8 cellular contexts compared by ENCODE assay signal in genomic region chr11:118530683-118531596, GRCh38. TPM values are rescaled to one million over a fixed set of nuclear protein-coding genes. Genes with fewer than 3 reads are reported as not detected.
A peak's percentile ranks its signal among the peaks of the same experiment; 100 is the strongest.
DNase-seq lines count a peak whose midpoint lies in the region; ATAC-seq, FAIRE-seq and TF ChIP-seq lines count a peak whose summit lies in the region.

TSS of gene TMEM25 (plus strand) at chr11:118531192. CDS start at chr11:118531802, 610 bp downstream.

- POLR2A ChIA-PET in Panc1 (lab: Charles Lee): no interaction called here

- peaks cover 2% of the 10 kb centered on the region for H3K9me3 Mint-ChIP-seq in neural progenitor cell
- H3K9me3 Mint-ChIP-seq in stimulated activated naive CD8-positive, alpha-beta T cell treated with anti-CD3 and anti-CD28 coated beads, Interleukin-15, amount 100 ng/mL, for 72 hours: no peaks in the 10 kb centered on the region

- H3K36me3 ChIP-seq in Panc1 (ENCODE audit: control insufficient read depth, insufficient read depth, low read length) (no peaks in the 10 kb centered on the region), neural progenitor cell (no peaks in the 10 kb centered on the region)

- H3K9me3 ChIP-seq in Panc1 (ENCODE audit: control insufficient read depth, insufficient read depth, low read depth, low read length) (no peaks in the 10 kb centered on the region), neural progenitor cell (ENCODE audit: low read depth) (no peaks in the 10 kb centered on the region)

- H3K27me3 ChIP-seq in Panc1 (ENCODE audit: control insufficient read depth, insufficient read depth, low read length) (no peaks in the 10 kb centered on the region), neural progenitor cell (no peaks in the 10 kb centered on the region)

- ATAC-seq in HG03175 (IDR thresholded peaks at IDR 0.05; ENCODE audit: unreplicated experiment) (peak; percentile 68), Panc1 (peak; percentile 76)
- ATAC-seq in stimulated activated naive CD8-positive, alpha-beta T cell treated with anti-CD3 and anti-CD28 coated beads, Interleukin-15, amount 100 ng/mL, for 72 hours: peak; percentile 92

- H3K79me2 ChIP-seq in neural progenitor cell (ENCODE audit: low read depth): peaks cover 11% of the 10 kb centered on the region

- peaks cover 29% of the 10 kb centered on the region for H3K4me1 Mint-ChIP-seq in neural progenitor cell
- H3K4me1 Mint-ChIP-seq in stimulated activated naive CD8-positive, alpha-beta T cell treated with anti-CD3 and anti-CD28 coated beads, Interleukin-15, amount 100 ng/mL, for 72 hours: peaks cover 41% of the 10 kb centered on the region

- peak; percentile 55 to 83 for DNase-seq in NCI-H2081 (lab: John Stamatoyannopoulos, UW)
- no peak for DNase-seq in NCI-H2081 treated with DMSO at 0.1 percent for 48 hours (lab: John Stamatoyannopoulos, UW)
- no peak for DNase-seq in Panc1 (ENCODE audit: low read depth, low spot score)
- peak; percentile 68 for DNase-seq in activated effector memory CD4-positive, alpha-beta T cell treated with Interleukin-2 at 50 U/mL for 16 hours
- peak; percentile 83 to 86 for DNase-seq in frontal cortex (ENCODE audit: low spot score in 2 of 2)
- DNase-seq in neural progenitor cell (ENCODE audit: low spot score): peak; percentile 87
- peak; percentile 80 to 81 for DNase-seq in stimulated activated naive CD8-positive, alpha-beta T cell treated with anti-CD3 and anti-CD28 coated beads, Interleukin-15, amount 100 ng/mL, for 72 hours

- peak within 1 kb of the TSS; percentile 98 for H3K4me3 Mint-ChIP-seq in neural progenitor cell
- H3K4me3 Mint-ChIP-seq in stimulated activated naive CD8-positive, alpha-beta T cell treated with anti-CD3 and anti-CD28 coated beads, Interleukin-15, amount 100 ng/mL, for 72 hours: peak within 1 kb of the TSS; percentile 90 to 92

- peak within 1 kb of the TSS; percentile 95 for H2AFZ ChIP-seq in neural progenitor cell (replicated peaks)

- peaks cover 21% of the 10 kb centered on the region for H3K4me1 ChIP-seq in Panc1 (ENCODE audit: control insufficient read depth, insufficient read depth, low read length)
- H3K4me1 ChIP-seq in neural progenitor cell: peaks cover 24% of the 10 kb centered on the region

- H3K9ac ChIP-seq in neural progenitor cell: peak within 1 kb of the TSS; percentile 10

- H3K27me3 Mint-ChIP-seq in neural progenitor cell (ENCODE audit: insufficient read depth, low read depth): peaks cover 8% of the 10 kb centered on the region
- no peaks in the 10 kb centered on the region for H3K27me3 Mint-ChIP-seq in stimulated activated naive CD8-positive, alpha-beta T cell treated with anti-CD3 and anti-CD28 coated beads, Interleukin-15, amount 100 ng/mL, for 72 hours

- TF ChIP-seq CTCF in Panc1 (IDR thresholded peaks at IDR 0.05) (no peak), neural progenitor cell (IDR thresholded peaks at IDR 0.05) (no peak)

- H3K36me3 Mint-ChIP-seq in neural progenitor cell: peaks cover 9% of the 10 kb centered on the region

- no TSS peak for BruUV-seq in Panc1 (replicated peaks; lab: Mats Ljungman, UMichigan)

- H3F3A ChIP-seq in neural progenitor cell (ENCODE audit: low read depth): peaks cover 38% of the 10 kb centered on the region

- in situ Hi-C loops in Panc1 (cut with HindIII; ENCODE audit: low pct_unique_long_range_greater_than_20kb, low sequenced_read_pairs): no loop called here

- H3K27ac Mint-ChIP-seq in neural progenitor cell: peak within 1 kb of the TSS; percentile 68
- peak within 1 kb of the TSS; percentile 91 to 97 for H3K27ac Mint-ChIP-seq in stimulated activated naive CD8-positive, alpha-beta T cell treated with anti-CD3 and anti-CD28 coated beads, Interleukin-15, amount 100 ng/mL, for 72 hours

- no peak for FAIRE-seq in frontal cortex (lab: Jason Lieb, UNC)

- no peaks in the 10 kb centered on the region for H4K20me1 ChIP-seq in neural progenitor cell (ENCODE audit: low read depth)

- H3K4me3 ChIP-seq in Panc1 (ENCODE audit: low read depth in 2 of 2, low read length in 2 of 2) (peak within 1 kb of the TSS; percentile 62 to 67), neural progenitor cell (peak within 1 kb of the TSS; percentile 94)

- H3K27ac ChIP-seq in Panc1 (ENCODE audit: low read length): peak within 1 kb of the TSS; percentile 64
- H3K27ac ChIP-seq in neural progenitor cell: no peak within 1 kb of the TSS

- CTCF ChIA-PET in Panc1 (lab: Charles Lee): interaction anchor here (1.0 kb wide), 1 partner anchor 34 kb away, joined by 4 read pairs; no protein-coding TSS in a partner anchor

- peak within 1 kb of the TSS; percentile 81 for H3K4me2 ChIP-seq in neural progenitor cell

- intact Hi-C loops in Panc1 (cut with micrococcal nuclease; ENCODE audit: unreplicated experiment): loop anchor here (5.0 kb wide), 1 partner anchor 36 kb away; the partner anchor contains the start of gene IFT46

RNA-seq across cellular contexts. Expression of gene TMEM25, which starts in this region (rescaled TPM):
- total RNA-seq in Panc1 (2021; ENCODE audit: unreplicated experiment) (6.7 TPM), frontal cortex (27.3 TPM), neural progenitor cell (ENCODE audit: low replicate concordance) (28.2 and 29.0 TPM in 2 replicates)
- 12.4 TPM for polyA plus RNA-seq in Panc1 (2012; ENCODE audit: insufficient read length)

Comparison
In these comparisons a context has a peak if more than half of its experiments do, and no peak if none do; other contexts are left out.
1. DNase-seq: peak in NCI-H2081 (2 of 2), activated effector memory CD4-positive, alpha-beta T cell treated with Interleukin-2 at 50 U/mL for 16 hours (single experiment), frontal cortex (2 of 2), neural progenitor cell (single experiment) and stimulated activated naive CD8-positive, alpha-beta T cell treated with anti-CD3 and anti-CD28 coated beads, Interleukin-15, amount 100 ng/mL, for 72 hours (2 of 2); none in NCI-H2081 treated with DMSO at 0.1 percent for 48 hours (single experiment) and Panc1 (single experiment).
2. Peak in every context shown above with its lines, with median percentiles within 50 percentile points of each other: ATAC-seq.